In the genomic region with DNA sequence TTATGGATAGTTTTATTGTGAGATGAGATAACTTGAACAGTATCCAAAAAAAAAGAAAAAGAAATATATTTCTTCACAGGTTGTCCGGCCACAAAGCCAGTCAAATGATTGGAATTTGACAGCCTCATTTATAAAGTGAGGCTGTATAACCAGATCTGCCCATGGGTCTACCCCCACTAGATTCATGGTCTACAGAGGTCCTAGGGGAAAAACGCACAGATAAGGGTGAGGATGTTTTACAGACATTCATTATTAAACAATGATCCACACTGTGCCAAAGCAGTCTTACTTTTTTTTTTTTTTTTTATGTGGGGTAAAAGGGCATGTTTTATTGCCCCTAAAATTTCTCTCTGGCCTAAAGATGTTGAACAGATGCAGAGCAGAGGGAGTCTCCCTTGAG, we compare ENCODE assay signal across 29 cellular contexts.
"Had no signal": no experiment of that assay in that cellular context is flagged by ENCODE, and none has a peak within 500 bp of the region (broad histone marks: within the 10 kb centered on the region; RNA-seq: fewer than 3 reads in every experiment).

No MANE protein-coding gene starts in this region.

- H3K27ac ChIP-seq: stomach, suprapubic skin, testis, thoracic aorta, thyroid gland, tibial artery, tibial nerve, transverse colon, upper lobe of left lung, upper lobe of right lung, uterus, vagina had no signal

- H3K9me3 ChIP-seq: stomach, suprapubic skin, testis, thoracic aorta, thyroid gland, tibial artery, tibial nerve, transverse colon, upper lobe of left lung, upper lobe of right lung, uterus, vagina had no signal

- H3K4me1 Mint-ChIP-seq: stimulated activated effector memory CD8-positive, alpha-beta T cell treated with anti-CD3 and anti-CD28 coated beads, Interleukin-12 subunit alpha, Interleukin-12 subunit beta, amount 100 ng/mL, for 72 hours; stimulated activated memory B cell treated with anti-CD40 and anti-IgM and Interleukin-4, amounts not matched to agents 10 μg/mL and 1 μg/mL and 100 μg/mL, for 72 hours; stimulated activated naive B cell treated with anti-CD40 and anti-IgM and Interleukin-4, amounts not matched to agents 10 μg/mL and 1 μg/mL and 100 μg/mL, for 72 hours; stimulated activated naive CD8-positive, alpha-beta T cell treated with anti-CD3 and anti-CD28 coated beads, Interleukin-15, amount 100 ng/mL, for 72 hours had no signal

- H3K36me3 ChIP-seq: stomach, suprapubic skin, thoracic aorta, thyroid gland, tibial artery, tibial nerve, transverse colon, upper lobe of left lung, upper lobe of right lung, uterus, vagina had no signal

- FAIRE-seq: urothelium cell line had no signal

- H3K9me3 Mint-ChIP-seq: stimulated activated memory B cell treated with anti-CD40 and anti-IgM and Interleukin-4, amounts not matched to agents 10 μg/mL and 1 μg/mL and 100 μg/mL, for 72 hours; stimulated activated naive B cell treated with anti-CD40 and anti-IgM and Interleukin-4, amounts not matched to agents 10 μg/mL and 1 μg/mL and 100 μg/mL, for 72 hours; stimulated activated naive CD8-positive, alpha-beta T cell treated with anti-CD3 and anti-CD28 coated beads, Interleukin-15, Interleukin-2, amounts not matched to agents 100 ng/mL and 50 ng/mL, for 24 hours had no signal

- DNase-seq: stimulated activated CD4-positive, alpha-beta T cell treated with anti-CD3 and anti-CD28 coated beads, Interleukin-2, amount 100 ng/mL, for 48 hours; stimulated activated CD4-positive, alpha-beta T cell treated with anti-CD3 and anti-CD28 coated beads, Interleukin-4, amount 100 ng/mL, for 1 hour; stimulated activated CD4-positive, alpha-beta T cell treated with anti-CD3 and anti-CD28 coated beads, Interleukin-4, amount 100 ng/mL, for 24 hours; stimulated activated CD4-positive, alpha-beta T cell treated with anti-CD3 and anti-CD28 coated beads, Interleukin-4, amount 100 ng/mL, for 4 hours; stimulated activated CD8-positive, alpha-beta memory T cell treated with anti-CD3 and anti-CD28 coated beads, Interleukin-4, amount 100 ng/mL, for 48 hours; stimulated activated naive B cell treated with anti-CD40 and anti-IgM and Interleukin-4, amounts not matched to agents 10 μg/mL and 1 μg/mL and 100 μg/mL, for 72 hours; stimulated activated naive CD4-positive, alpha-beta T cell; stimulated activated naive CD4-positive, alpha-beta T cell treated with Interleukin-2 at 50 U/mL for 16 hours; stimulated activated naive CD8-positive, alpha-beta T cell treated with anti-CD3 and anti-CD28 coated beads, Interleukin-15, amount 100 ng/mL, for 72 hours; stimulated activated naive CD8-positive, alpha-beta T cell treated with anti-CD3 and anti-CD28 coated beads, Interleukin-15, Interleukin-2, amounts not matched to agents 100 U/mL and 50 U/mL, for 24 hours; stomach; substantia nigra; testis; thyroid gland; tibial artery; transverse colon; trophoblast cell; upper lobe of left lung; upper lobe of right lung; uterus had no signal

- H3K27ac Mint-ChIP-seq: stimulated activated effector memory CD8-positive, alpha-beta T cell treated with anti-CD3 and anti-CD28 coated beads, Interleukin-12 subunit alpha, Interleukin-12 subunit beta, amount 100 ng/mL, for 72 hours; stimulated activated memory B cell treated with anti-CD40 and anti-IgM and Interleukin-4, amounts not matched to agents 10 μg/mL and 1 μg/mL and 100 μg/mL, for 72 hours; stimulated activated naive B cell treated with anti-CD40 and anti-IgM and Interleukin-4, amounts not matched to agents 10 μg/mL and 1 μg/mL and 100 μg/mL, for 72 hours; stimulated activated naive CD8-positive, alpha-beta T cell treated with anti-CD3 and anti-CD28 coated beads, Interleukin-15, amount 100 ng/mL, for 72 hours; stimulated activated naive CD8-positive, alpha-beta T cell treated with anti-CD3 and anti-CD28 coated beads, Interleukin-15, Interleukin-2, amounts not matched to agents 100 ng/mL and 50 ng/mL, for 24 hours; type B pancreatic cell had no signal

- H3K4me3 ChIP-seq: stomach, suprapubic skin, testis, thoracic aorta, thyroid gland, tibial artery, tibial nerve, transverse colon, upper lobe of left lung, upper lobe of right lung, uterus, vagina had no signal

- H3K27me3 Mint-ChIP-seq: stimulated activated memory B cell treated with anti-CD40 and anti-IgM and Interleukin-4, amounts not matched to agents 10 μg/mL and 1 μg/mL and 100 μg/mL, for 72 hours; stimulated activated naive B cell treated with anti-CD40 and anti-IgM and Interleukin-4, amounts not matched to agents 10 μg/mL and 1 μg/mL and 100 μg/mL, for 72 hours; stimulated activated naive CD8-positive, alpha-beta T cell treated with anti-CD3 and anti-CD28 coated beads, Interleukin-15, amount 100 ng/mL, for 72 hours; stimulated activated naive CD8-positive, alpha-beta T cell treated with anti-CD3 and anti-CD28 coated beads, Interleukin-15, Interleukin-2, amounts not matched to agents 100 ng/mL and 50 ng/mL, for 24 hours; type B pancreatic cell had no signal

- H3K4me3 Mint-ChIP-seq: stimulated activated effector memory CD8-positive, alpha-beta T cell treated with anti-CD3 and anti-CD28 coated beads, Interleukin-12 subunit alpha, Interleukin-12 subunit beta, amount 100 ng/mL, for 72 hours; stimulated activated memory B cell treated with anti-CD40 and anti-IgM and Interleukin-4, amounts not matched to agents 10 μg/mL and 1 μg/mL and 100 μg/mL, for 72 hours; stimulated activated naive B cell treated with anti-CD40 and anti-IgM and Interleukin-4, amounts not matched to agents 10 μg/mL and 1 μg/mL and 100 μg/mL, for 72 hours; stimulated activated naive CD8-positive, alpha-beta T cell treated with anti-CD3 and anti-CD28 coated beads, Interleukin-15, amount 100 ng/mL, for 72 hours; stimulated activated naive CD8-positive, alpha-beta T cell treated with anti-CD3 and anti-CD28 coated beads, Interleukin-15, Interleukin-2, amounts not matched to agents 100 ng/mL and 50 ng/mL, for 24 hours; type B pancreatic cell had no signal

- H3K27me3 ChIP-seq: stomach, suprapubic skin, testis, thyroid gland, tibial artery, tibial nerve, transverse colon, upper lobe of left lung, upper lobe of right lung, uterus, vagina had no signal

- ATAC-seq: stimulated activated effector memory CD8-positive, alpha-beta T cell treated with anti-CD3 and anti-CD28 coated beads, Interleukin-12 subunit alpha, Interleukin-12 subunit beta, amount 100 ng/mL, for 72 hours; stimulated activated memory B cell treated with anti-CD40 and anti-IgM and Interleukin-4, amounts not matched to agents 10 μg/mL and 1 μg/mL and 100 μg/mL, for 72 hours; stimulated activated naive B cell treated with anti-CD40 and anti-IgM and Interleukin-4, amounts not matched to agents 10 μg/mL and 1 μg/mL and 100 μg/mL, for 72 hours; stimulated activated naive CD8-positive, alpha-beta T cell treated with anti-CD3 and anti-CD28 coated beads, Interleukin-15, amount 100 ng/mL, for 72 hours; stimulated activated naive CD8-positive, alpha-beta T cell treated with anti-CD3 and anti-CD28 coated beads, Interleukin-15, Interleukin-2, amounts not matched to agents 100 U/mL and 50 U/mL, for 24 hours; upper lobe of right lung had no signal

- H3K4me1 ChIP-seq: stomach, suprapubic skin, testis, thyroid gland, tibial artery, tibial nerve, transverse colon, upper lobe of left lung, upper lobe of right lung, uterus, vagina had no signal

- H3K36me3 Mint-ChIP-seq: stimulated activated effector memory CD8-positive, alpha-beta T cell treated with anti-CD3 and anti-CD28 coated beads, Interleukin-12 subunit alpha, Interleukin-12 subunit beta, amount 100 ng/mL, for 72 hours; stimulated activated memory B cell treated with anti-CD40 and anti-IgM and Interleukin-4, amounts not matched to agents 10 μg/mL and 1 μg/mL and 100 μg/mL, for 72 hours; stimulated activated naive B cell treated with anti-CD40 and anti-IgM and Interleukin-4, amounts not matched to agents 10 μg/mL and 1 μg/mL and 100 μg/mL, for 72 hours; type B pancreatic cell had no signal
